8 cellular contexts compared by ENCODE assay signal in the genomic region with DNA sequence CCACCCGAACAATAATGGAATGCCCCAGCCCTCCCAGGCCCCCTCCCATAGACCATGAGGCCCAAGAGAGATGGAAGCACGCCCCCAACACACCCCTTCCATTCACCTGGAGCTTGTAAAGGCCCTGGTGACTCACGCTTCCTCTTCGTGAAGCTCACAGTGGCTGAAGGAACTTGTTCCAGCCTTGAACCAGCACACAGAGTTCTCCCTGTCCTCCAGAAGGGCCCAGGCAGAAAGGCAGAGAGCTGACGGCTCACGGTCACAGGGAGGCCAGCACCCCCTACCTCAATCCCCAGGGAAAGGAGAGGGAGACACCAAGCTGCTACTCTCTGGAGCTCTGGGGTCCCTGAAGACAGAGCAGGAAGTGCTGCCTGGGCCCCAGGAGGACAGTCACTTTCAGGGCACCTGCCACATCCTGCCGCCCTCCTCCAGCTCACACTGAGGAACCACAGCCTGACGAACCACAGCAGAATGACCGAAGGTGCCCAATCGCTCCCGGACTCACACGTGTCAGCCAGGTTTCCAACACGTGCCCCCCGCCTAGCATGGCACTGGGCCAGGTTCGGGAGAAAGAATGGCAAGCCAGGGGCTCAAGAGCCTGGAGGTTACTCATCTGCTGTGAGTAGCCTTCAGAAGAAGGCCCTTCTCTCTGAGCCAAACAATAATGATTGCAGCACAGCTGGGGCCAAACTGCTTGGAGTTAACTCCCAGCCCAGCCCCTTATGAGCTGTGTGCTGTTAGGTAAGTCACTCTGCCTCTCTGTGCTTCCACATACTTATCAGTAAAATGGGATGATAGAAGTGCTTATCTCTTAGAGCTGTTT. TPM values are rescaled to one million over a fixed set of nuclear protein-coding genes. Genes with fewer than 3 reads are reported as not detected.
DNase-seq lines count a peak whose midpoint lies in the region; ATAC-seq, FAIRE-seq and TF ChIP-seq lines count a peak whose summit lies in the region.

No MANE protein-coding gene starts in this region.

- dilution Hi-C loops in IMR-90 (cut with HindIII; ENCODE audit: low sequenced_read_pairs, unreplicated experiment) = no loop called here

- WGBS in IMR-90 (ENCODE audit: extremely low coverage in 2 of 2, insufficient read length in 1 of 2), 2 experiments = 90% methylated on average over 2 of the region's 15 CpGs; no CpG with 5 or more reads in 1 of the 2 experiments

- H3K9me3 Mint-ChIP-seq in activated CD8-positive, alpha-beta T cell treated with anti-CD3 and anti-CD28 coated beads, Interleukin-2, amount 10 ng/mL, durations not matched to agents 7 days and 5 days (ENCODE audit: insufficient read depth) = no peaks in the 10 kb centered on the region

- H2AFZ ChIP-seq in IMR-90 (replicated peaks; ENCODE audit: low read length, poor library complexity) = peak overlapping the region; percentile 37
- H2AFZ ChIP-seq in fibroblast of lung (ENCODE audit: low read length) = no peak overlapping the region

- H2AK5ac ChIP-seq in IMR-90 (ENCODE audit: low read depth, low read length) = no peak overlapping the region

- BruUV-seq in IMR-90 (replicated peaks; lab: Mats Ljungman, UMichigan) = no TSS peak

- no peak overlapping the region for H2BK120ac ChIP-seq in IMR-90 (ENCODE audit: low read depth, low read length)

- peak overlapping the region; percentile 21; the same call in 1 of the 2 replicates for H3K23ac ChIP-seq in IMR-90 (ENCODE audit: low read depth, low read length)

- H3K36me3 Mint-ChIP-seq in activated CD8-positive, alpha-beta T cell treated with anti-CD3 and anti-CD28 coated beads, Interleukin-2, amount 10 ng/mL, durations not matched to agents 7 days and 5 days (ENCODE audit: low read depth) = no peaks in the 10 kb centered on the region

- DNase-seq in GM12892 (ENCODE audit: insufficient read length) (peak; percentile 64), IMR-90 (peak; percentile 42), fibroblast of lung (ENCODE audit: low read depth in 2 of 2) (peak; percentile 13 to 81), HUDEP-2 (lab: John Stamatoyannopoulos, UW; ENCODE audit: unreplicated experiment in 76 of 76) (no peak), globus pallidus (ENCODE audit: low spot score) (no peak)
- peak; percentile 76 for DNase-seq in activated CD8-positive, alpha-beta T cell treated with anti-CD3 and anti-CD28 coated beads, Interleukin-2, amount 10 ng/mL, durations not matched to agents 7 days and 5 days

- H3K4me1 ChIP-seq in IMR-90 (ENCODE audit: control insufficient read depth, insufficient read depth, low read length) (peaks cover 20% of the 10 kb centered on the region), fibroblast of lung (ENCODE audit: control insufficient read depth, extremely low read depth, insufficient read depth, low read length) (peaks cover 5% of the 10 kb centered on the region), skeletal muscle tissue (ENCODE audit: control insufficient read depth in 3 of 3, insufficient read depth in 3 of 3, low read length in 3 of 3) (peaks cover 30 to 40% (median 39%) of the 10 kb centered on the region in 3 donors)

- H3K36me3 ChIP-seq in IMR-90 (ENCODE audit: control insufficient read depth, insufficient read depth, low read length) = peaks cover 3% of the 10 kb centered on the region; the same call in 1 of the 2 replicates
- H3K36me3 ChIP-seq in fibroblast of lung (ENCODE audit: control insufficient read depth, insufficient read depth, low read length) = no peaks in the 10 kb centered on the region
- H3K36me3 ChIP-seq in skeletal muscle tissue (ENCODE audit: control insufficient read depth in 3 of 3, insufficient read depth in 3 of 3, low read length in 3 of 3) = peaks cover 0 to 2% (median 0%) of the 10 kb centered on the region in 3 donors

- CTCF ChIA-PET in IMR-90 (lab: Yijun Ruan, JAX) = no interaction called here
- CTCF ChIA-PET in activated CD8-positive, alpha-beta T cell treated with anti-CD3 and anti-CD28 coated beads, Interleukin-2, amount 10 ng/mL, durations not matched to agents 7 days and 5 days (lab: Charles Lee) = interaction anchor here (0.9 to 1.3 kb wide), 4 partner anchors 27 to 156 kb away, joined by 3 to 9 read pairs (median 4); no protein-coding TSS in a partner anchor

- TF ChIP-seq RAD21 in IMR-90 (IDR thresholded peaks at IDR 0.05; ENCODE audit: low read length) = no peak

- H3K4me3 ChIP-seq in IMR-90 (ENCODE audit: insufficient read depth, low read depth, low read length) (no peak overlapping the region), fibroblast of lung (replicated peaks in 1 of 4; ENCODE audit: control extremely low read depth in 1 of 4, insufficient read depth in 1 of 4, low read depth in 3 of 4, low read length in 4 of 4) (no peak overlapping the region), skeletal muscle tissue (ENCODE audit: low read length in 3 of 3) (peak overlapping the region in 1 of 3 donors; percentile 1)

- H3K27me3 Mint-ChIP-seq in activated CD8-positive, alpha-beta T cell treated with anti-CD3 and anti-CD28 coated beads, Interleukin-2, amount 10 ng/mL, durations not matched to agents 7 days and 5 days (ENCODE audit: low read depth) = no peaks in the 10 kb centered on the region

- H2BK20ac ChIP-seq in IMR-90 (ENCODE audit: low read depth, low read length) = no peak overlapping the region

- H2BK15ac ChIP-seq in IMR-90 (ENCODE audit: low read depth, low read length) = no peak overlapping the region

- intact Hi-C loops in IMR-90 (cut with micrococcal nuclease) = no loop called here

- H3K9me3 ChIP-seq in IMR-90 (ENCODE audit: control insufficient read depth, insufficient read depth, low read length) (no peaks in the 10 kb centered on the region), fibroblast of lung (ENCODE audit: control insufficient read depth, insufficient read depth, low read depth, low read length) (no peaks in the 10 kb centered on the region), skeletal muscle tissue (ENCODE audit: control insufficient read depth in 3 of 3, low read length in 3 of 3) (no peaks in the 10 kb centered on the region)

- TF ChIP-seq POLR2A in GM12892 (IDR thresholded peaks at IDR 0.05; ENCODE audit: low read depth, low read length) = peak; percentile 59; the same call in 1 of the 2 replicates
- no peak for TF ChIP-seq POLR2A in IMR-90 (IDR thresholded peaks at IDR 0.05; ENCODE audit: low read depth, low read length)

- H3K27me3 ChIP-seq in IMR-90 (ENCODE audit: control insufficient read depth, insufficient read depth, low read length) (no peaks in the 10 kb centered on the region), fibroblast of lung (ENCODE audit: control insufficient read depth, insufficient read depth, low read length) (no peaks in the 10 kb centered on the region), skeletal muscle tissue (ENCODE audit: control insufficient read depth in 3 of 3, insufficient read depth in 3 of 3, low read length in 3 of 3) (no peaks in the 10 kb centered on the region)

- peaks cover 72% of the 10 kb centered on the region for H4K20me1 ChIP-seq in IMR-90 (ENCODE audit: insufficient read depth, low read length)
- no peaks in the 10 kb centered on the region for H4K20me1 ChIP-seq in fibroblast of lung (ENCODE audit: control insufficient read depth, extremely low read depth, insufficient read depth, low read length)

- H2BK5ac ChIP-seq in IMR-90 (ENCODE audit: low read depth, low read length, poor library complexity, severe bottlenecking) = no peak overlapping the region

- peak; percentile 87 for FAIRE-seq in GM12892 (lab: Jason Lieb, UNC)

- H3K27ac Mint-ChIP-seq in activated CD8-positive, alpha-beta T cell treated with anti-CD3 and anti-CD28 coated beads, Interleukin-2, amount 10 ng/mL, durations not matched to agents 7 days and 5 days = peak overlapping the region; percentile 90

- H3K79me1 ChIP-seq in IMR-90 (ENCODE audit: low read depth in 1 of 2, low read length in 2 of 2) = peaks cover 45 to 96% of the 10 kb centered on the region in 2 experiments

- no peak overlapping the region for H4K91ac ChIP-seq in IMR-90 (ENCODE audit: insufficient read depth, low read depth, low read length)

- H3K79me2 ChIP-seq in fibroblast of lung (ENCODE audit: control insufficient read depth, insufficient read depth, low read length) = peaks cover 6% of the 10 kb centered on the region

- no peak overlapping the region for H3K18ac ChIP-seq in IMR-90 (ENCODE audit: low read depth, low read length)

- no peak overlapping the region for H4K8ac ChIP-seq in IMR-90 (ENCODE audit: low read depth in 2 of 2, low read length in 2 of 2)

- no peak overlapping the region for H3K56ac ChIP-seq in IMR-90 (ENCODE audit: extremely low read depth, insufficient read depth, low read length)

- POLR2A ChIA-PET in IMR-90 (lab: Charles Lee; ENCODE audit: unreplicated experiment) = no interaction called here
- POLR2A ChIA-PET in activated CD8-positive, alpha-beta T cell treated with anti-CD3 and anti-CD28 coated beads, Interleukin-2, amount 10 ng/mL, durations not matched to agents 7 days and 5 days (lab: Charles Lee) = interaction anchor here (0.7 kb wide), 1 partner anchor 66 kb away, joined by 3 read pairs; no protein-coding TSS in a partner anchor

- TF ChIP-seq CTCF in IMR-90 (conservative IDR thresholded peaks at IDR 0.05; ENCODE audit: low read depth, low read length) (no peak), fibroblast of lung (conservative IDR thresholded peaks at IDR 0.05 in 1 of 2, IDR thresholded peaks at IDR 0.05 in 1 of 2; ENCODE audit: low read depth in 1 of 2, low read length in 2 of 2) (no peak)

- peaks cover 36% of the 10 kb centered on the region for H3K4me1 Mint-ChIP-seq in activated CD8-positive, alpha-beta T cell treated with anti-CD3 and anti-CD28 coated beads, Interleukin-2, amount 10 ng/mL, durations not matched to agents 7 days and 5 days (ENCODE audit: low read depth)

- H3K4me3 Mint-ChIP-seq in activated CD8-positive, alpha-beta T cell treated with anti-CD3 and anti-CD28 coated beads, Interleukin-2, amount 10 ng/mL, durations not matched to agents 7 days and 5 days = peak overlapping the region; percentile 45

- no peak overlapping the region for H3K9ac ChIP-seq in IMR-90 (ENCODE audit: low read depth, low read length)
- no peak overlapping the region for H3K9ac ChIP-seq in fibroblast of lung (ENCODE audit: insufficient read depth, low read length)
- H3K9ac ChIP-seq in skeletal muscle tissue (ENCODE audit: low read depth in 1 of 3, low read length in 3 of 3) = peak overlapping the region in 1 of 3 donors; percentile 57

- H3K27ac ChIP-seq in IMR-90 (ENCODE audit: insufficient read depth, low read length) (no peak overlapping the region), fibroblast of lung (ENCODE audit: insufficient read depth, low read length) (no peak overlapping the region), skeletal muscle tissue (ENCODE audit: low read depth, low read length) (peak overlapping the region; percentile 19)

- H4K5ac ChIP-seq in IMR-90 (ENCODE audit: low read depth, low read length) = no peak overlapping the region

- H3K4me2 ChIP-seq in IMR-90 (ENCODE audit: low read depth, low read length) (no peak overlapping the region), fibroblast of lung (ENCODE audit: extremely low read depth, insufficient read depth, low read length) (no peak overlapping the region)

- peak overlapping the region; percentile 34 for H2AK9ac ChIP-seq in IMR-90 (replicated peaks; ENCODE audit: low read depth, low read length, poor library complexity)

- peak; percentile 88 for ATAC-seq in GM21619 (IDR thresholded peaks at IDR 0.05; ENCODE audit: unreplicated experiment)
- no peak for ATAC-seq in IMR-90 (ENCODE audit: low read depth)
- ATAC-seq in activated CD8-positive, alpha-beta T cell treated with anti-CD3 and anti-CD28 coated beads, Interleukin-2, amount 10 ng/mL, durations not matched to agents 7 days and 5 days = peak; percentile 80

- H3K9me1 ChIP-seq in IMR-90 (ENCODE audit: insufficient read depth, low read length) = peaks cover 37% of the 10 kb centered on the region

- H3K14ac ChIP-seq in IMR-90 (replicated peaks; ENCODE audit: low read depth, low read length) = no peak overlapping the region

- in situ Hi-C loops in IMR-90 (cut with MboI; ENCODE audit: low sequenced_read_pairs) = no loop called here

- H3K4ac ChIP-seq in IMR-90 (ENCODE audit: low read depth, low read length) = no peak overlapping the region

RNA-seq across cellular contexts. Expression of gene DLG5, which starts 52.8 kb away (rescaled TPM):
- 1.8 TPM for polyA plus RNA-seq in GM12892 (2012; ENCODE audit: missing spikeins)
- total RNA-seq in IMR-90 (2012; rRNA removed) = 12.7 and 14.7 TPM in 2 replicates
- 28.6 and 28.7 TPM in 2 replicates for polyA plus RNA-seq in IMR-90 (2012; rRNA removed)
- polyA plus RNA-seq in IMR-90 (2012; cell fraction: cytosol; rRNA removed) = 20.6 and 27.7 TPM in 2 replicates
- 59.2 and 67.7 TPM in 2 replicates for polyA plus RNA-seq in IMR-90 (2012; cell fraction: nucleus; rRNA removed; ENCODE audit: low replicate concordance)
- total RNA-seq in activated CD8-positive, alpha-beta T cell treated with anti-CD3 and anti-CD28 coated beads, Interleukin-2, amount 10 ng/mL, durations not matched to agents 7 days and 5 days = 1 to 10 TPM; 3.2 to 3.5 TPM
- 40.1 and 40.8 TPM in 2 replicates for total RNA-seq in fibroblast of lung
- polyA plus RNA-seq in fibroblast of lung = 15.3 and 22.9 TPM in 2 replicates
- 24.4 and 29.7 TPM in 2 replicates for polyA plus RNA-seq in fibroblast of lung (2012)
- 80.9 and 123 TPM in 2 replicates for polyA minus RNA-seq in fibroblast of lung (ENCODE audit: low replicate concordance)
- total RNA-seq in skeletal muscle tissue = 14.1 TPM

Comparison
In these comparisons a context has a peak if more than half of its experiments do, and no peak if none do; other contexts are left out.
1. DNase-seq: peak in GM12892 (single experiment), IMR-90 (single experiment), activated CD8-positive, alpha-beta T cell treated with anti-CD3 and anti-CD28 coated beads, Interleukin-2, amount 10 ng/mL, durations not matched to agents 7 days and 5 days (single experiment) and fibroblast of lung (2 of 2); none in HUDEP-2 (0 of 76) and globus pallidus (single experiment).